In the genomic region with DNA sequence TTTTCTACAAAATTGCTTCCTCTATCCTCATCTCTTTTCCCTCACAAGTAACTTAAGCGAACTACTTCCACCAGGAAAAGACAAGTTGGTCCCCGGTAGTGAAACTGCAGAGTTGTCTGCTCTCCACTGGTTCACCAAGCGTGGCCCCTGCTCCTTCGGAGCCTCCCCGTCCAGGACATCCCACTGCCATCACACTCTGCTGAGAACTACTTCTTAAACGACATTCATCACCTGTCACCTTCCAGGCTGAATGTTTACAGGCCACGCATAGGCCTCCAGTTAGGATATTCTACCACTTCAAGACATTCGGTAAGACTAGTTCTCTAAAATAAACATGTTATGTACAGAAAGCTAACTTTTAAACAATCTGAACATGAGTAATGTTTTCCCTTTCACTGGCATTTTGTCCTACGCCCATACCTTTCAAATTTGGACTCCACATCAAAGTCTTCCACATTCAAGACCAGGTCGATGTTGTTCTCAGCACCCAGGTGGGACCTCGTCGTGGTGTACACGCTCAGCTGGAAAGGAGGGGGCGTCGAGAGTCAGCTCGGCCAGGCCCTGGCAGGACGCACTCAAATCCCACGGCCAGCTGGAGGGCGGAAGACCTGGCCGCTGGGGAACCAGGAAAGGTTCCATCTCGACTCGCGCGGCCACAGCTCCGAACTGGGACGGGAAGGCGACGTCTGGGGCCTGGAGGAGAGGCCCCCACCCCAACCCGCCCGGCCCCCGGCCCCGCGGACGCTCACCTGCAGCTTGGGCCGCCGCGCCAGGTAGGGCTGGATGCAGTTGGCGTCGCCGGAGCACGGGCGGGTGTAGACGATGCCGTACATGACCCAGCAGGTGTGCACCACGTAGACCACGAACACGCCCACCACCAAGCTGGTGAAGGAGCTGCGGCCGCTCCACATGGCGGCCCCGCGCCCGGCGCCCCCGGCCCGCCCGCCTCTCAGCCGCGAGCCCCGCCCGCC, we compare ENCODE assay signal across 8 cellular contexts. TPM values are rescaled to one million over a fixed set of nuclear protein-coding genes. Genes with fewer than 3 reads are reported as not detected.
A peak's percentile ranks its signal among the peaks of the same experiment; 100 is the strongest.
DNase-seq lines count a peak whose midpoint lies in the region; ATAC-seq and TF ChIP-seq lines count a peak whose summit lies in the region.

No MANE protein-coding gene starts in this region.

- no peak overlapping the region for H3K4ac ChIP-seq in mesendoderm (ENCODE audit: low read depth, low read length)

- DNase-seq in NCI-H82 (lab: John Stamatoyannopoulos, UW) = peak; percentile 13
- no peak for DNase-seq in NCI-H82 treated with DMSO at 0.1 percent for 48 hours (lab: John Stamatoyannopoulos, UW; ENCODE audit: unreplicated experiment)
- DNase-seq in RWPE1 (ENCODE audit: low spot score) = peak; percentile 27
- peak in 1 of 2 donors; percentile 27 for DNase-seq in cardiac fibroblast (ENCODE audit: low read depth in 2 of 2)
- DNase-seq in mesendoderm = peak; percentile 27
- DNase-seq in transverse colon = no peak

- peak overlapping the region; percentile 69 for H3K27ac ChIP-seq in RWPE1
- H3K27ac ChIP-seq in mesendoderm (ENCODE audit: low read depth, low read length) = no peak overlapping the region
- H3K27ac ChIP-seq in transverse colon = peak overlapping the region; percentile 76 to 80 (median 78)

- H3K79me1 ChIP-seq in mesendoderm (ENCODE audit: low read length) = peaks cover 11% of the 10 kb centered on the region

- H4K8ac ChIP-seq in mesendoderm (ENCODE audit: low read depth, low read length) = no peak overlapping the region

- no peak overlapping the region for H2BK5ac ChIP-seq in mesendoderm (ENCODE audit: low read length)

- in situ Hi-C loops in transverse colon (cut with MboI; ENCODE audit: low pct_ligation_motif_present in 1 of 4, low pct_unique_long_range_greater_than_20kb in 1 of 4, low sequenced_read_pairs in 3 of 4) = no loop called here

- POLR2A ChIA-PET in RWPE1 (lab: Yijun Ruan, JAX; ENCODE audit: low non-redundant PET) = no interaction called here

- H3K9ac ChIP-seq in mesendoderm (ENCODE audit: low read length) = peak overlapping the region; percentile 88

- no peak overlapping the region for H2AK5ac ChIP-seq in mesendoderm (ENCODE audit: low read length)

- H3K4me1 ChIP-seq in mesendoderm (ENCODE audit: control insufficient read depth, low read depth, low read length) (peaks cover 2% of the 10 kb centered on the region), transverse colon (peaks cover 11 to 27% (median 19%) of the 10 kb centered on the region in 4 donors)

- TF ChIP-seq POLR2A in transverse colon (IDR thresholded peaks at IDR 0.05) = no peak

- H3K4me3 ChIP-seq in cardiac fibroblast (replicated peaks in 1 of 2; ENCODE audit: low read depth in 2 of 2, low read length in 2 of 2) (peak overlapping the region; percentile 68 to 87), mesendoderm (ENCODE audit: low read length) (peak overlapping the region; percentile 92), transverse colon (peak overlapping the region; percentile 90 to 96 (median 92))

- no peaks in the 10 kb centered on the region for H3K27me3 ChIP-seq in mesendoderm (ENCODE audit: insufficient read depth, low read length, poor library complexity)
- H3K27me3 ChIP-seq in transverse colon = no peaks in the 10 kb centered on the region

- intact Hi-C loops in transverse colon (cut with DNase I; ENCODE audit: low total_unique reads) = no loop called here

- H3K9me3 ChIP-seq in transverse colon = no peaks in the 10 kb centered on the region

- peak overlapping the region; percentile 95 for H3K56ac ChIP-seq in mesendoderm (ENCODE audit: low read length)

- TF ChIP-seq EP300 in transverse colon (IDR thresholded peaks at IDR 0.05; ENCODE audit: low read depth) = no peak

- H3K36me3 ChIP-seq in mesendoderm (ENCODE audit: control insufficient read depth, insufficient read depth, low read length) (peaks cover 13% of the 10 kb centered on the region), transverse colon (peaks cover 0 to 17% (median 4%) of the 10 kb centered on the region in 4 donors)

- WGBS in mesendoderm (ENCODE audit: extremely low coverage, insufficient coverage, low lambda C conversion rate) = no CpG with 5 or more reads among the region's 61 CpGs
- 7 to 20% methylated on average over 10 to 35 of the region's 61 CpGs for WGBS in transverse colon (ENCODE audit: low coverage in 1 of 2), 2 donors

- H3K4me2 ChIP-seq in mesendoderm (ENCODE audit: low read length) = peak overlapping the region; percentile 90

- H4K5ac ChIP-seq in mesendoderm (ENCODE audit: low read length) = no peak overlapping the region

- CTCF ChIA-PET in RWPE1 (lab: Yijun Ruan, JAX) = interaction anchor here (0.5 to 0.6 kb wide), 2 partner anchors 160 to 301 kb away, joined by 3 to 4 read pairs; no protein-coding TSS in a partner anchor

- TF ChIP-seq CTCF in RWPE1 (conservative IDR thresholded peaks at IDR 0.05; ENCODE audit: low read depth) = no peak
- TF ChIP-seq CTCF in cardiac fibroblast (IDR thresholded peaks at IDR 0.05; ENCODE audit: low read depth, low read length) = no peak
- TF ChIP-seq CTCF in transverse colon (IDR thresholded peaks at IDR 0.05) = no peak

- H3K23ac ChIP-seq in mesendoderm (ENCODE audit: low read length) = peak overlapping the region; percentile 45

- H3K18ac ChIP-seq in mesendoderm (ENCODE audit: low read length) = peak overlapping the region; percentile 55

- peaks cover 11% of the 10 kb centered on the region for H3K79me2 ChIP-seq in mesendoderm (ENCODE audit: control insufficient read depth, insufficient read depth, low read length)

- peak; percentile 23 for ATAC-seq in HG02885 (IDR thresholded peaks at IDR 0.05; ENCODE audit: poor library complexity, unreplicated experiment)
- ATAC-seq in HG02970 (IDR thresholded peaks at IDR 0.05; ENCODE audit: low FRiP score, unreplicated experiment) = no peak

- H2BK120ac ChIP-seq in mesendoderm (ENCODE audit: low read depth, low read length) = no peak overlapping the region

- H2BK15ac ChIP-seq in mesendoderm (replicated peaks; ENCODE audit: low read depth) = no peak overlapping the region

RNA-seq across cellular contexts. Expression of a gene that starts 0.7 kb away (rescaled TPM):
- polyA plus RNA-seq in mesendoderm (2013, experiment 1 of 2) = 78.0 TPM
- 78.4 TPM for polyA plus RNA-seq in mesendoderm (2013, experiment 2 of 2)
- total RNA-seq in transverse colon = 100 to 1,000 TPM in 2 of 4 donors, 10 to 100 TPM in 2; 78.0 to 143 (median 104) TPM

RNA-seq across cellular contexts. Expression of a gene that starts 49.3 kb away (rescaled TPM):
- 4.4 TPM for polyA plus RNA-seq in mesendoderm (2013, experiment 1 of 2)
- 4.8 TPM for polyA plus RNA-seq in mesendoderm (2013, experiment 2 of 2)
- total RNA-seq in transverse colon = not detected

Comparison
In these comparisons a context has a peak if more than half of its experiments do, and no peak if none do; other contexts are left out.
1. DNase-seq: peak in NCI-H82 (single experiment), RWPE1 (single experiment) and mesendoderm (single experiment); none in NCI-H82 treated with DMSO at 0.1 percent for 48 hours (single experiment) and transverse colon (single experiment).
2. Peak in every context shown above with its lines, with median percentiles within 50 percentile points of each other: H3K4me3 ChIP-seq.